In the genomic region with DNA sequence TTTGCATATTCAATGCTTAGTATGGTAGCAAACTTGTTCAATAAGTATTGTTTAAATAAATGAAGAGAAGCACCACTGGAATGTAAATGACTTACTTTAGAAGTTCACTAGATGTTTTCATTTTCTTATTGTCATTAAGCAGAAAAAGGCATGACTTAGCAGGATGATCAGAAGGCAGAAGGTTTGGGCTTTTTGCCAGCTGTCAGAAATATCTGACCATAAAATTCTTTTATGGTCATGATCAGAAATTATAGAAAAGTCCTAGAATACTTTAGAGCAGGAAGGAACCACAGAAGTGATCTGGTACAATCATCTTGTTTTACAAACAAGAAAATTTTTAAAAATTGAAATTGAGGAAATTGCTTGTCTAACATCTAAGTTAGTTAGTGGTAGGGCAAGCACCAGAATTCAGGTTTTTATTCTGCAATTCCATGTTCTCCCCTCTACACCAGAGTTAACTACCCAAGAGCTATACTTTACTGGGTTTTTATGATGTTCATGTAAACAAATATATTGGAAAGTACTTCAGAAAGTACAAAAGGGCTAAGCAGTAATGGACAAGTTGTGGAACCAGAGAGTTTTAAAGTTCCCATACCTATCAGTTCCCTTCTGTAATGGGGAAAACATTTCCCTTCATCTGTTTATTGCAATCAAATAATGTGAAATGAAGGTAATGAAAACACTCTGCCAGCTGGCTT, we compare ENCODE assay signal across 1 cellular context.
TF ChIP-seq lines count a peak whose summit lies in the region.

No MANE protein-coding gene starts in this region.

TF ChIP-seq in liver, 16 proteins besides CTCF, POLR2A, EP300 and RAD21:
- TF ChIP-seq EGR1 (IDR thresholded peaks at IDR 0.05; ENCODE audit: low read depth in 2 of 2) (peak in 1 of 2 donors; percentile 25), TAF1 (conservative IDR thresholded peaks at IDR 0.05) (no peak), FOXA1 (IDR thresholded peaks at IDR 0.05) (no peak)
- TF ChIP-seq, protein P1, sequence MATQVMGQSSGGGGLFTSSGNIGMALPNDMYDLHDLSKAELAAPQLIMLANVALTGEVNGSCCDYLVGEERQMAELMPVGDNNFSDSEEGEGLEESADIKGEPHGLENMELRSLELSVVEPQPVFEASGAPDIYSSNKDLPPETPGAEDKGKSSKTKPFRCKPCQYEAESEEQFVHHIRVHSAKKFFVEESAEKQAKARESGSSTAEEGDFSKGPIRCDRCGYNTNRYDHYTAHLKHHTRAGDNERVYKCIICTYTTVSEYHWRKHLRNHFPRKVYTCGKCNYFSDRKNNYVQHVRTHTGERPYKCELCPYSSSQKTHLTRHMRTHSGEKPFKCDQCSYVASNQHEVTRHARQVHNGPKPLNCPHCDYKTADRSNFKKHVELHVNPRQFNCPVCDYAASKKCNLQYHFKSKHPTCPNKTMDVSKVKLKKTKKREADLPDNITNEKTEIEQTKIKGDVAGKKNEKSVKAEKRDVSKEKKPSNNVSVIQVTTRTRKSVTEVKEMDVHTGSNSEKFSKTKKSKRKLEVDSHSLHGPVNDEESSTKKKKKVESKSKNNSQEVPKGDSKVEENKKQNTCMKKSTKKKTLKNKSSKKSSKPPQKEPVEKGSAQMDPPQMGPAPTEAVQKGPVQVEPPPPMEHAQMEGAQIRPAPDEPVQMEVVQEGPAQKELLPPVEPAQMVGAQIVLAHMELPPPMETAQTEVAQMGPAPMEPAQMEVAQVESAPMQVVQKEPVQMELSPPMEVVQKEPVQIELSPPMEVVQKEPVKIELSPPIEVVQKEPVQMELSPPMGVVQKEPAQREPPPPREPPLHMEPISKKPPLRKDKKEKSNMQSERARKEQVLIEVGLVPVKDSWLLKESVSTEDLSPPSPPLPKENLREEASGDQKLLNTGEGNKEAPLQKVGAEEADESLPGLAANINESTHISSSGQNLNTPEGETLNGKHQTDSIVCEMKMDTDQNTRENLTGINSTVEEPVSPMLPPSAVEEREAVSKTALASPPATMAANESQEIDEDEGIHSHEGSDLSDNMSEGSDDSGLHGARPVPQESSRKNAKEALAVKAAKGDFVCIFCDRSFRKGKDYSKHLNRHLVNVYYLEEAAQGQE (IDR thresholded peaks at IDR 0.05) = no peak
